ENCODE assay signal across 8 cellular contexts in genomic region chr3:99838755-99839154, GRCh38.
"Had no signal": no experiment of that assay in that cellular context is flagged by ENCODE, and none has a peak within 500 bp of the region (broad histone marks: within the 10 kb centered on the region; RNA-seq: fewer than 3 reads in every experiment).

No MANE protein-coding gene starts in this region.

- H3K4me2 ChIP-seq: KMS-11 had no signal

- H3K9me3 Mint-ChIP-seq: IgD-negative memory B cell had no signal

- H3K36me3 Mint-ChIP-seq: IgD-negative memory B cell had no signal

- H3K27ac ChIP-seq: HL-60, KMS-11 had no signal

- DNase-seq: IMR-90, KBM-7, KG1 had no signal

- ATAC-seq: HepG2, K562 had no signal

- H3K4me3 ChIP-seq: K562 had no signal

- H3K27ac Mint-ChIP-seq: IgD-negative memory B cell had no signal

- H3K27me3 Mint-ChIP-seq: IgD-negative memory B cell had no signal

- H3K4me3 Mint-ChIP-seq: IgD-negative memory B cell had no signal
